ENCODE assay signal across 8 cellular contexts in the genomic region with DNA sequence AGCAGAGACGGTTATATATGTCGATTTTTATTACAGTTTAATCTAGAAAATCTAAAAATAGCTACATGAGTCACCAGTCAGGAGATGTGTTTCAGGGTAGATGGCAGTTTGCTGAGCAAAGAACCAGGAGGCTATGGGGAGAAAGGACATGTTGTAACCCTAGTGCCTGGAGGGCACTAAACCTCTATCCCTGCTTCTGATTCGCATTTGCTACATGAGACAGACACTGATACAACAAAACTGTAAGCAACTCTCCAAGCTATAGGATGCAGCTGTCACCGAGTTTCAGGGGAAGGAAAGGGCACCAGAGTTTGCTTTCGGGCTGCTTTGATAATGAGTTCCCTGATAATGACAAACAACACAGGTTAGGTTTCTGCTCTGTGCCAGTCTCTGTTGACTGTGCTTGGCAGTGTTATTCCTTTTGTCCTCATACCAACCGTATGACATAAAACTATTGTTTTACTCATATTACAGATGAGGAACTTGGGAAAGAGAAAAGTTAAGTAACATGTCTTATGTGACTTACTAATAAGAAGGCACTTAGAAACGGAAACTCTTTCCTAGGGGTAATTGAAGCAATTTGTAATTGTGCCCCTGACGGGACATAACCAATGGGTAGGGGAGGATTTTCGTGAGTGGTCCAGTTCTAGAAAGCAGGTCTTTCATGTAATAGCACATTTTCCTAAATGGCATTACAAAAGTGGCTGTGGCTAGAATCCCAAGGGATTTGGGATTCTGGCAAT. TPM values are rescaled to one million over a fixed set of nuclear protein-coding genes. Genes with fewer than 3 reads are reported as not detected.
DNase-seq lines count a peak whose midpoint lies in the region; ATAC-seq and TF ChIP-seq lines count a peak whose summit lies in the region.

No MANE protein-coding gene starts in this region.

- H3K4me1 ChIP-seq in ascending aorta: peaks cover 24 to 51% of the 10 kb centered on the region in 2 donors
- H3K4me1 ChIP-seq in upper lobe of left lung: peaks cover 12 to 19% (median 17%) of the 10 kb centered on the region in 4 donors

- peak in 1 of 2 donors; percentile 3 for ATAC-seq in upper lobe of left lung (ENCODE audit: low FRiP score in 2 of 2)
- ATAC-seq in GM18909 (IDR thresholded peaks at IDR 0.05; ENCODE audit: poor library complexity, unreplicated experiment): no peak

- intact Hi-C loops in ascending aorta (cut with DNase I): loop anchor here (1.0 to 2.0 kb wide), 4 partner anchors 18 to 74 kb away; a partner anchor contains a TSS

- DNase-seq in NCI-H2227 treated with DMSO at 0.1 percent for 48 hours (lab: John Stamatoyannopoulos, UW): peak; percentile 9
- no peak for DNase-seq in NCI-H2227 (lab: John Stamatoyannopoulos, UW; ENCODE audit: unreplicated experiment)
- DNase-seq in ascending aorta (ENCODE audit: low spot score in 2 of 2): peak in 1 of 2 donors; percentile 66
- DNase-seq in hepatic stellate cell (ENCODE audit: low spot score): peak; percentile 72
- DNase-seq in upper lobe of left lung: no peak
- DNase-seq in effector CD4-positive, alpha-beta T cell: no peak
- DNase-seq in cerebellar nuclear complex (lab: John Stamatoyannopoulos, UW): no peak

- 42 to 46% methylated on average over 9 of the region's 9 CpGs for WGBS in upper lobe of left lung, 2 donors

- TF ChIP-seq POLR2A in upper lobe of left lung (IDR thresholded peaks at IDR 0.05): no peak

- H3K27ac ChIP-seq in ascending aorta (peak overlapping the region; percentile 90 to 94), upper lobe of left lung (peak overlapping the region in 3 of 4 donors; percentile 24 to 61 (median 35))

- TF ChIP-seq EP300 in upper lobe of left lung (IDR thresholded peaks at IDR 0.05): no peak

- TF ChIP-seq CTCF in ascending aorta (IDR thresholded peaks at IDR 0.05) (no peak), upper lobe of left lung (IDR thresholded peaks at IDR 0.05) (no peak)

- H3K9me3 ChIP-seq in ascending aorta (no peaks in the 10 kb centered on the region), upper lobe of left lung (no peaks in the 10 kb centered on the region)

- H3K4me3 ChIP-seq in ascending aorta (peak overlapping the region; percentile 24 to 32), upper lobe of left lung (no peak overlapping the region)

- H3K36me3 ChIP-seq in ascending aorta: no peaks in the 10 kb centered on the region
- no peaks in the 10 kb centered on the region for H3K36me3 ChIP-seq in upper lobe of left lung

- H3K27me3 ChIP-seq in ascending aorta (no peaks in the 10 kb centered on the region), upper lobe of left lung (no peaks in the 10 kb centered on the region)

RNA-seq across cellular contexts. Expression of a gene that starts 43.1 kb away (rescaled TPM):
- total RNA-seq in ascending aorta: 225 TPM
- total RNA-seq in upper lobe of left lung: 100 to 1,000 TPM in 5 of 6 donors, 10 to 100 TPM in 1; 51.3 to 241 (median 125) TPM

Comparison
In these comparisons a context has a peak if more than half of its experiments do, and no peak if none do; other contexts are left out.
1. DNase-seq: peak in NCI-H2227 treated with DMSO at 0.1 percent for 48 hours (single experiment) and hepatic stellate cell (single experiment); none in NCI-H2227 (single experiment), upper lobe of left lung (0 of 2), effector CD4-positive, alpha-beta T cell (single experiment) and cerebellar nuclear complex (0 of 2).
2. H3K4me3 ChIP-seq: peak in ascending aorta (2 of 2); none in upper lobe of left lung (0 of 4).